Comparison of ENCODE assay signal across 9 cellular contexts in genomic region chr14:69056389-69056788, GRCh38.
DNase-seq lines count a peak whose midpoint lies in the region; ATAC-seq and TF ChIP-seq lines count a peak whose summit lies in the region.
"Had no signal": no experiment of that assay in that cellular context is flagged by ENCODE, and none has a peak within 500 bp of the region (broad histone marks: within the 10 kb centered on the region; RNA-seq: fewer than 3 reads in every experiment).

No MANE protein-coding gene starts in this region.

- H3K4me1 ChIP-seq in HUES6 (ENCODE audit: control insufficient read depth, insufficient read depth, low read length) = peaks cover 26% of the 10 kb centered on the region

- POLR2A ChIA-PET in AG04449 (lab: Yijun Ruan, JAX) = interaction anchor here (0.5 to 2.4 kb wide), 5 partner anchors 9 to 80 kb away, joined by 3 to 9 read pairs (median 3); partner anchors contain the start of gene ACTN1

- in situ Hi-C loops in GM13977 (cut with MboI; ENCODE audit: low pct_unique_long_range_greater_than_20kb, low sequenced_read_pairs, unreplicated experiment) = no loop called here

- H3K9me3 ChIP-seq in HUES6 (ENCODE audit: control insufficient read depth, insufficient read depth, low read depth, low read length) = no peaks in the 10 kb centered on the region

- H3K4me3 ChIP-seq in AG04449 (ENCODE audit: low read depth, low read length) (no peak overlapping the region), HUES6 (ENCODE audit: low read depth, low read length) (no peak overlapping the region)

- no peak for ATAC-seq in GM21825 (IDR thresholded peaks at IDR 0.05; ENCODE audit: unreplicated experiment)

- H3K9ac ChIP-seq in HUES6 (ENCODE audit: low read length) = no peak overlapping the region

- TF ChIP-seq CTCF in AG04449 (IDR thresholded peaks at IDR 0.05; ENCODE audit: insufficient read depth, low read length, missing control alignments) (peak; percentile 9), GM13977 (IDR thresholded peaks at IDR 0.05; ENCODE audit: extremely low read depth, insufficient read depth, missing control alignments) (no peak)

- peak overlapping the region; percentile 44 for H3K27ac ChIP-seq in HUES6 (ENCODE audit: low read depth, low read length)

- CTCF ChIA-PET in AG04449 (lab: Yijun Ruan, JAX) = interaction anchor here (0.7 to 2.4 kb wide), 15 partner anchors 8 to 192 kb away, joined by 3 to 15 read pairs (median 3); no protein-coding TSS in a partner anchor

- DNase-seq in AG04449 (ENCODE audit: low read depth, low spot score) (no peak), amniotic epithelial cell (ENCODE audit: low read depth) (peak; percentile 78), islet precursor cell (peak; percentile 85), GM13977 (ENCODE audit: low spot score) (no peak), MV-4-11 (lab: John Stamatoyannopoulos, UW) (no peak), DMS114 treated with DMSO at 0.1 percent for 48 hours (lab: John Stamatoyannopoulos, UW; ENCODE audit: unreplicated experiment) (no peak)
- DNase-seq: stimulated activated CD4-positive, alpha-beta T cell treated with anti-CD3 and anti-CD28 coated beads, Interleukin-2, amount 100 ng/mL, for 24 hours had no signal

- no peaks in the 10 kb centered on the region for H3K27me3 ChIP-seq in HUES6 (ENCODE audit: control insufficient read depth, insufficient read depth, low read length)

- peaks cover 31% of the 10 kb centered on the region for H3K36me3 ChIP-seq in HUES6 (ENCODE audit: control insufficient read depth, insufficient read depth, low read length)

Comparison
In these comparisons a context has a peak if more than half of its experiments do, and no peak if none do; other contexts are left out.
1. DNase-seq: peak in amniotic epithelial cell (single experiment) and islet precursor cell (single experiment); none in AG04449 (single experiment), GM13977 (single experiment), MV-4-11 (single experiment) and DMS114 treated with DMSO at 0.1 percent for 48 hours (single experiment).